ENCODE assay signal across 8 cellular contexts in genomic region chr17:7296189-7296861, GRCh38. TPM values are rescaled to one million over a fixed set of nuclear protein-coding genes. Genes with fewer than 3 reads are reported as not detected.
DNase-seq lines count a peak whose midpoint lies in the region; ATAC-seq and TF ChIP-seq lines count a peak whose summit lies in the region.

No MANE protein-coding gene starts in this region.

- peak overlapping the region; percentile 67 for H3K4me2 ChIP-seq in MM.1S (ENCODE audit: low read depth, low read length)

- H3K79me2 ChIP-seq in MM.1S (ENCODE audit: low read length) = no peaks in the 10 kb centered on the region

- no peaks in the 10 kb centered on the region for H4K20me1 ChIP-seq in MM.1S (ENCODE audit: insufficient read depth, low read length)

- no peak for ATAC-seq in HG03280 (IDR thresholded peaks at IDR 0.05; ENCODE audit: unreplicated experiment)
- ATAC-seq in HG03354 (IDR thresholded peaks at IDR 0.05; ENCODE audit: poor library complexity, severe bottlenecking, unreplicated experiment) = no peak

- H3K36me3 ChIP-seq in GM06990 (ENCODE audit: control insufficient read depth, insufficient read depth, low read length) = no peaks in the 10 kb centered on the region
- no peaks in the 10 kb centered on the region for H3K36me3 ChIP-seq in MM.1S (replicated peaks; ENCODE audit: insufficient read depth, low read length)
- H3K36me3 ChIP-seq in right atrium auricular region = no peaks in the 10 kb centered on the region

- H3K4me1 ChIP-seq in MM.1S (ENCODE audit: low read length) (peaks cover 15% of the 10 kb centered on the region; the same call in 1 of the 2 replicates), right atrium auricular region (peaks cover 0 to 55% of the 10 kb centered on the region in 2 donors)

- H3F3A ChIP-seq in MM.1S (ENCODE audit: insufficient read depth, low read length) = no peaks in the 10 kb centered on the region

- no peak overlapping the region for H3K27ac ChIP-seq in MM.1S (ENCODE audit: low read length)
- peak overlapping the region; percentile 78 to 81 for H3K27ac ChIP-seq in right atrium auricular region

- no peaks in the 10 kb centered on the region for H3K9me3 ChIP-seq in MM.1S (replicated peaks; ENCODE audit: insufficient read depth, low read length)
- no peaks in the 10 kb centered on the region for H3K9me3 ChIP-seq in right atrium auricular region

- H3K9ac ChIP-seq in MM.1S (ENCODE audit: low read length) = no peak overlapping the region

- H3K27me3 ChIP-seq in GM06990 (replicated peaks; ENCODE audit: control insufficient read depth, insufficient read depth, low read length) (peaks cover 2% of the 10 kb centered on the region; the same call in 1 of the 2 replicates), MM.1S (replicated peaks; ENCODE audit: insufficient read depth, low read length) (peaks cover 46% of the 10 kb centered on the region), right atrium auricular region (peaks cover 0 to 8% of the 10 kb centered on the region in 2 donors)

- TF ChIP-seq CTCF in GM06990 (IDR thresholded peaks at IDR 0.05; ENCODE audit: insufficient read depth, low read length, poor library complexity, severe bottlenecking) = peak; percentile 78
- peak; percentile 88 for TF ChIP-seq CTCF in MM.1S (IDR thresholded peaks at IDR 0.05; ENCODE audit: low read length)
- TF ChIP-seq CTCF in right atrium auricular region (IDR thresholded peaks at IDR 0.05) = peak; percentile 94 to 98

- H3K4me3 ChIP-seq in GM06990 (replicated peaks; ENCODE audit: low read depth, low read length) (no peak overlapping the region), MM.1S (ENCODE audit: low read length) (no peak overlapping the region; the same call in 1 of the 2 replicates), right atrium auricular region (peak overlapping the region in 1 of 2 donors; percentile 16)

- peak overlapping the region; percentile 28 for H2AFZ ChIP-seq in MM.1S (ENCODE audit: low read length)

- no peaks in the 10 kb centered on the region for H3K9me2 ChIP-seq in MM.1S (replicated peaks; ENCODE audit: insufficient read depth, low read length)

- peak; percentile 84 for DNase-seq in GM06990 (ENCODE audit: extremely low read depth, insufficient read length)
- peak; percentile 71 for DNase-seq in MM.1S
- DNase-seq in SW480 (ENCODE audit: low spot score) = peak; percentile 87
- DNase-seq in amniotic stem cell (lab: John Stamatoyannopoulos, UW) = peak; percentile 28
- peak; percentile 79 for DNase-seq in right atrium auricular region (ENCODE audit: low spot score)
- peak; percentile 44 for DNase-seq in pulmonary artery endothelial cell (ENCODE audit: low read depth, low spot score)

RNA-seq across cellular contexts. Expression of gene YBX2, which starts 1.9 kb away (rescaled TPM):
- total RNA-seq in right atrium auricular region (1 to 10 TPM; 2.9 to 3.0 TPM), pulmonary artery endothelial cell (0.07 and 0.32 TPM in 2 replicates)

RNA-seq across cellular contexts. Expression of gene EIF5A, which starts 11.1 kb away (rescaled TPM):
- total RNA-seq in right atrium auricular region (100 to 1,000 TPM; 131 to 164 TPM), pulmonary artery endothelial cell (799 and 805 TPM in 2 replicates)

RNA-seq across cellular contexts. Expression of gene SLC2A4, which starts 14.8 kb away (rescaled TPM):
- total RNA-seq in right atrium auricular region (100 to 1,000 TPM in 1 of 2 donors, 10 to 100 TPM in 1; 70.3 to 151 TPM), pulmonary artery endothelial cell (0.07 and 0.11 TPM in 2 replicates)

RNA-seq across cellular contexts. Expression of gene GPS2, which starts 18.8 kb away (rescaled TPM):
- total RNA-seq in right atrium auricular region (10 to 100 TPM; 80.4 to 97.0 TPM), pulmonary artery endothelial cell (24.8 and 41.6 TPM in 2 replicates)

RNA-seq across cellular contexts. Expression of gene NEURL4, which starts 32.8 kb away (rescaled TPM):
- total RNA-seq in right atrium auricular region = 10 to 100 TPM in 1 of 2 donors, 1 to 10 TPM in 1; 9.5 to 12.8 TPM
- 14.4 and 28.3 TPM in 2 replicates for total RNA-seq in pulmonary artery endothelial cell

Comparison
In these comparisons a context has a peak if more than half of its experiments do, and no peak if none do; other contexts are left out.
1. DNase-seq: peak in every context shown above with its lines; median percentile 87 in SW480; 84 in GM06990; 79 in right atrium auricular region; 71 in MM.1S; 44 in pulmonary artery endothelial cell; 28 in amniotic stem cell.
2. RNA of gene SLC2A4, which starts 14.8 kb away (total RNA-seq): 70.3 to 151 TPM in right atrium auricular region; 0.07 to 0.11 TPM in pulmonary artery endothelial cell; every median in the first group is over 10 times any median in the second.
3. Peak in every context shown above with its lines, with median percentiles within 50 percentile points of each other: CTCF ChIP-seq.